Comparison of ENCODE assay signal across 3 cellular contexts in the genomic region with DNA sequence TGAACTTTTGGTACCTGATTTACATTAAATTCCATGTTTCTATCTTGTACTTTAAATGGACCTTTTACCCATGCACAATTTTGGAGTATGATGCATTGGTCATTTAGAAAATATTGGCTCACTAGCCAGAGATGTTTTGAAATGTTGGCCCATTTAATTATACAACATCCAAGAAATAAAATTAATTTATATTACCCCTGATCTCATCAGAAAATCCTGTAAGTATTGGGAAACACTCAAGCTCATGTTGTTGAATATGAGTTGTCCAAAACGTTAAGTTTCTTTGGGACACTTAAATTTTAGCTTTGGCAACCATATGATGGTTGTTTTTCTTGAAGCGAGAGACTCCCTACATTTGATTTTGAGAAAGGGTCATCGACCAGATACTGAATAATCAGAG.
"Had no signal": no experiment of that assay in that cellular context is flagged by ENCODE, and none has a peak within 500 bp of the region (broad histone marks: within the 10 kb centered on the region; RNA-seq: fewer than 3 reads in every experiment).

No MANE protein-coding gene starts in this region.

- ATAC-seq: GM12878 had no signal

- H3K4me3 ChIP-seq: GM12878 had no signal

- DNase-seq: GDM1, GF-D8 had no signal
